18 cellular contexts compared by ENCODE assay signal in the genomic region with DNA sequence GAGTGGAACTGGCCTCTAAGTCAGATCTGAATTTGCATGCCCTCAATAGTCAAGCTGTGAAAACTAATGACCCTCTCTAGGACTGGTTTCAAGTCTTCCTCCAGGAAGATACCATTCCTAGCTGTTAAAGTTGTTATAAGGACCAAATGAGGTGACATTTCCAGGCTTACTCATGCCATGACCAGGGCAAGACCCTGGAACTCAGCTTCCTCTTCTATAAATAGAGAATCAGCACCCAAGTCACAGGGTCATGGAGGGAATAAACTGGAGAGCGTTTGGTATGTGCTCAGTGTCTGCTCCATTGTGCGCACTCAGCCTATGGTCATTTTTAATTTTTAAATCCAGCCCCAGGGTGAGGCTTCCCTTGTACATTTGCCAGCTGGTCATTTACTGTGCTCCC. TPM values are rescaled to one million over a fixed set of nuclear protein-coding genes. Genes with fewer than 3 reads are reported as not detected.
DNase-seq lines count a peak whose midpoint lies in the region; ATAC-seq and TF ChIP-seq lines count a peak whose summit lies in the region.
"Had no signal": no experiment of that assay in that cellular context is flagged by ENCODE, and none has a peak within 500 bp of the region (broad histone marks: within the 10 kb centered on the region; RNA-seq: fewer than 3 reads in every experiment).

No MANE protein-coding gene starts in this region.

- TF ChIP-seq CTCF in cardiac muscle cell (IDR thresholded peaks at IDR 0.05; ENCODE audit: low read depth, low read length), result no peak
- no peak for TF ChIP-seq CTCF in coronary artery (IDR thresholded peaks at IDR 0.05)
- TF ChIP-seq CTCF in type B pancreatic cell (conservative IDR thresholded peaks at IDR 0.05), result no peak

- no peaks in the 10 kb centered on the region for H3K9me3 ChIP-seq in cardiac muscle cell (ENCODE audit: low read depth)

- peaks cover 3% of the 10 kb centered on the region for H3K4me1 Mint-ChIP-seq in type B pancreatic cell (ENCODE audit: unreplicated experiment)

- H3K9me3 Mint-ChIP-seq in type B pancreatic cell, result no peaks in the 10 kb centered on the region

- intact Hi-C loops in Right ventricle myocardium inferior (cut with DNase I), result loop anchor here (5.0 kb wide), 1 partner anchor 207 kb away; a partner anchor contains a TSS

- ATAC-seq in Right ventricle myocardium inferior (no peak), left lobe of liver (no peak), HG03354 (IDR thresholded peaks at IDR 0.05; ENCODE audit: poor library complexity, severe bottlenecking, unreplicated experiment) (no peak), HG02970 (IDR thresholded peaks at IDR 0.05; ENCODE audit: low FRiP score, unreplicated experiment) (no peak)

- H3K27me3 Mint-ChIP-seq in type B pancreatic cell, result no peaks in the 10 kb centered on the region

- H3K27ac Mint-ChIP-seq in type B pancreatic cell, result peak overlapping the region; percentile 84

- H3K36me3 Mint-ChIP-seq in type B pancreatic cell, result peaks cover 4% of the 10 kb centered on the region

- H3K4me3 Mint-ChIP-seq in type B pancreatic cell, result peak overlapping the region; percentile 67

- H3K4me3 ChIP-seq in cardiac muscle cell (no peak overlapping the region), coronary artery (no peak overlapping the region)

- no peaks in the 10 kb centered on the region for H3K27me3 ChIP-seq in cardiac muscle cell

- peaks cover 36% of the 10 kb centered on the region for H3K4me1 ChIP-seq in cardiac muscle cell (ENCODE audit: low read depth)

- DNase-seq in cardiac muscle cell (ENCODE audit: low read depth in 1 of 2, low spot score in 1 of 2), result no peak
- DNase-seq in Right ventricle myocardium inferior (ENCODE audit: missing footprints), result no peak
- DNase-seq in coronary artery (ENCODE audit: low spot score), result peak; percentile 52
- peak; percentile 37 for DNase-seq in left lobe of liver (ENCODE audit: low spot score)
- no peak for DNase-seq in type B pancreatic cell (ENCODE audit: extremely low spot score, unreplicated experiment)
- DNase-seq in stimulated activated CD4-positive, alpha-beta T cell treated with anti-CD3 and anti-CD28 coated beads, Interleukin-15, amount 100 ng/mL, for 24 hours, result no peak
- DNase-seq: GF-D8, GOT3, NCI-H1105 treated with DMSO at 0.1 percent for 48 hours, NCI-H187, NCI-H69 had no signal

- peak overlapping the region; percentile 87 for H3K27ac ChIP-seq in cardiac muscle cell
- H3K27ac ChIP-seq in coronary artery, result no peak overlapping the region

- H3K36me3 ChIP-seq in cardiac muscle cell, result no peaks in the 10 kb centered on the region

RNA-seq across cellular contexts. Expression of a gene that starts 2.5 kb away (rescaled TPM):
- total RNA-seq in cardiac muscle cell, result 0.74 and 1.3 TPM in 2 replicates
- 3.0 TPM in 1 of 2 replicates, not detected in the other for polyA plus RNA-seq in cardiac muscle cell
- 190 TPM for total RNA-seq in Right ventricle myocardium inferior
- 36.3 TPM for total RNA-seq in left lobe of liver
- 1,065 and 1,707 TPM in 2 replicates for total RNA-seq in type B pancreatic cell (ENCODE audit: low replicate concordance)
- total RNA-seq: A172, Daoy had no signal
- polyA plus RNA-seq: BJ had no signal

RNA-seq across cellular contexts. Expression of a gene that starts 11.5 kb away (rescaled TPM):
- not detected in 2 replicates for total RNA-seq in cardiac muscle cell
- 0.33 TPM in 1 of 2 replicates, not detected in the other for polyA plus RNA-seq in cardiac muscle cell
- total RNA-seq in Right ventricle myocardium inferior, result not detected
- total RNA-seq in left lobe of liver, result not detected
- total RNA-seq in type B pancreatic cell (ENCODE audit: low replicate concordance), result 4.4 and 5.9 TPM in 2 replicates
- total RNA-seq: A172, Daoy, HT-29, MCF 10A had no signal
- polyA plus RNA-seq: BJ had no signal

RNA-seq across cellular contexts. Expression of a gene that starts 15.2 kb away (rescaled TPM):
- not detected in 2 replicates for total RNA-seq in cardiac muscle cell
- not detected in 2 replicates for polyA plus RNA-seq in cardiac muscle cell
- total RNA-seq in Right ventricle myocardium inferior, result 4.0 TPM
- total RNA-seq in left lobe of liver, result 1.2 TPM
- 0.62 TPM in 1 of 2 replicates, not detected in the other for total RNA-seq in type B pancreatic cell (ENCODE audit: low replicate concordance)
- total RNA-seq: A172, Daoy, HT-29, MCF 10A had no signal
- polyA plus RNA-seq: BJ had no signal

RNA-seq across cellular contexts. Expression of a gene that starts 30.7 kb away (rescaled TPM):
- total RNA-seq in cardiac muscle cell (1.9 TPM in 1 of 2 replicates, not detected in the other), Right ventricle myocardium inferior (79.9 TPM), left lobe of liver (23.7 TPM), type B pancreatic cell (ENCODE audit: low replicate concordance) (667 and 678 TPM in 2 replicates)
- polyA plus RNA-seq in cardiac muscle cell, result 4.4 and 12.2 TPM in 2 replicates
- total RNA-seq: A172, Daoy, HT-29 had no signal
- polyA plus RNA-seq: BJ had no signal

RNA-seq across cellular contexts. Expression of a gene that starts 47.4 kb away (rescaled TPM):
- total RNA-seq in cardiac muscle cell, result not detected in 2 replicates
- polyA plus RNA-seq in cardiac muscle cell, result not detected in 2 replicates
- not detected for total RNA-seq in Right ventricle myocardium inferior
- total RNA-seq in left lobe of liver, result not detected
- total RNA-seq in type B pancreatic cell (ENCODE audit: low replicate concordance), result 0.87 and 1.3 TPM in 2 replicates
- total RNA-seq: A172, Daoy, HT-29, MCF 10A had no signal
- polyA plus RNA-seq: BJ had no signal

Comparison
In these comparisons a context has a peak if more than half of its experiments do, and no peak if none do; other contexts are left out.
1. RNA of a gene that starts 2.5 kb away (total RNA-seq): 1,065 to 1,707 TPM in type B pancreatic cell, 190 TPM in Right ventricle myocardium inferior (single experiment) and 36.3 TPM in left lobe of liver (single experiment); 0.74 to 1.3 TPM in cardiac muscle cell; every median in the first group is over 10 times any median in the second.
2. DNase-seq: peak in coronary artery (single experiment) and left lobe of liver (single experiment); none in cardiac muscle cell (0 of 2), Right ventricle myocardium inferior (single experiment), type B pancreatic cell (single experiment) and stimulated activated CD4-positive, alpha-beta T cell treated with anti-CD3 and anti-CD28 coated beads, Interleukin-15, amount 100 ng/mL, for 24 hours (single experiment).